Comparison of ENCODE assay signal across 8 cellular contexts in the genomic region with DNA sequence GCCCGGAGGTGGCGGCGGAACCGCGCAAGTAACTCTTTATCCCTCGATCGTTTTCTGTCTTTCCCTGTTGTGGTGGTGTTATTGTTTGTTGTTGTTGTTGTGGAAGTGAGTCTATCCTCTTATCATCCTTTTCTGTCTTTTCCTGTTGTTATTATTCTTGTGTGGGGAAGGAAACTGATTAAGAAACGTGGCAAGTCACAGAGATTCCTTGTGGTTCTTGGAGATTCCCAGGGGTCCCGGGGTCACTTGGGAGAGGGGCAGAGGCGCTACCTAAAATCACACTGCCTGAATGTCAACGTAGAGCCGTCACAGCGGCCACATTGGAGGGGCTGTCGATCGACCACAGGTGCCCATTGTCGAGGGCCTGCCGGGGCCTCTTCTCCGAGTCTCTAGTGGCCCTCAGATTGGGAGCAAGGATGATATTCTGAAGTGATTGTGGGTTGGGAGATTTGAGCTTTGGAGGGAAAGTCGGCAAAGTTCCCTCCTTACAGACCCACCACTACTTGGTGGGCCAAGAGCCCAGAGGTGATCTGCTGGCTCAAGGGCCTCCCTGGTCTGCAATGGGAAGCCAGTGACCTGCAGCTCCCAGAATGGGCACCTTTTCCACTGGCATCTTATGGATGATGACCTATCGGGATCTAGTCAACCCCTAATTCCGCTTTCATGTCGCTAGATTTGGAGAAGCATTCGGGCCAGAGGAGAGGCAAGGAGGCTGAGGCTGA. TPM values are rescaled to one million over a fixed set of nuclear protein-coding genes. Genes with fewer than 3 reads are reported as not detected.
A peak's percentile ranks its signal among the peaks of the same experiment; 100 is the strongest.
DNase-seq lines count a peak whose midpoint lies in the region; ATAC-seq and FAIRE-seq lines count a peak whose summit lies in the region.

No MANE protein-coding gene starts in this region.

- H3K4me3 ChIP-seq in HAP-1 (peak overlapping the region; percentile 54), right cardiac atrium (ENCODE audit: low read length) (peak overlapping the region; percentile 92), small intestine (ENCODE audit: low read depth in 1 of 2, low read length in 2 of 2) (peak overlapping the region; percentile 67 to 100)

- H3K27me3 ChIP-seq in HAP-1 (ENCODE audit: low read depth) (no peaks in the 10 kb centered on the region), right cardiac atrium (ENCODE audit: control insufficient read depth, insufficient read depth) (no peaks in the 10 kb centered on the region), small intestine (ENCODE audit: control insufficient read depth in 2 of 2, insufficient read depth in 2 of 2, low read length in 2 of 2) (no peaks in the 10 kb centered on the region)

- H3K9me3 ChIP-seq in HAP-1 (no peaks in the 10 kb centered on the region), right cardiac atrium (ENCODE audit: control insufficient read depth, low read length) (no peaks in the 10 kb centered on the region), small intestine (ENCODE audit: control insufficient read depth, low read depth) (no peaks in the 10 kb centered on the region)

- no peaks in the 10 kb centered on the region for H3K9me3 Mint-ChIP-seq in activated CD4-positive, alpha-beta memory T cell treated with anti-CD3 and anti-CD28 coated beads, Interleukin-2, amount 10 ng/mL, durations not matched to agents 7 days and 5 days

- DNase-seq in HAP-1 (ENCODE audit: low spot score in 2 of 2) (peak; percentile 2 to 23), right cardiac atrium (peak in 1 of 3 donors; percentile 49), small intestine (peak; percentile 15), NCI-H774 (lab: John Stamatoyannopoulos, UW) (no peak)
- no peak for DNase-seq in activated CD4-positive, alpha-beta memory T cell treated with anti-CD3 and anti-CD28 coated beads, Interleukin-2, amount 10 ng/mL, durations not matched to agents 7 days and 5 days
- DNase-seq in stimulated activated CD4-positive, alpha-beta T cell treated with anti-CD3 and anti-CD28 coated beads, Interleukin-4, amount 100 ng/mL, for 1 hour = no peak

- H3K36me3 ChIP-seq in HAP-1 (replicated peaks) (no peaks in the 10 kb centered on the region; the same call in 1 of the 2 replicates), small intestine (ENCODE audit: control insufficient read depth in 2 of 2, insufficient read depth in 2 of 2, low read length in 2 of 2) (peaks cover 0 to 2% of the 10 kb centered on the region in 2 donors)

- peaks cover 48% of the 10 kb centered on the region for H3K36me3 Mint-ChIP-seq in activated CD4-positive, alpha-beta memory T cell treated with anti-CD3 and anti-CD28 coated beads, Interleukin-2, amount 10 ng/mL, durations not matched to agents 7 days and 5 days (ENCODE audit: low read depth)

- no peak for FAIRE-seq in small intestine (lab: Jason Lieb, UNC)

- in situ Hi-C loops in HAP-1 (cut with MboI; ENCODE audit: low sequenced_read_pairs) = loop anchor here (5.0 kb wide), 1 partner anchor 224 kb away; no protein-coding TSS in a partner anchor

- CTCF ChIA-PET in activated CD4-positive, alpha-beta memory T cell treated with anti-CD3 and anti-CD28 coated beads, Interleukin-2, amount 10 ng/mL, durations not matched to agents 7 days and 5 days (lab: Charles Lee) = interaction anchor here (0.6 to 5.3 kb wide), 6 partner anchors 12 to 1136 kb away, joined by 4 to 206 read pairs (median 17); partner anchors contain the start of genes DTX3L, PARP9, POLQ and WDR5B

- POLR2A ChIA-PET in activated CD4-positive, alpha-beta memory T cell treated with anti-CD3 and anti-CD28 coated beads, Interleukin-2, amount 10 ng/mL, durations not matched to agents 7 days and 5 days (lab: Charles Lee) = interaction anchor here (0.6 to 7.2 kb wide), 15 partner anchors 12 to 1136 kb away, joined by 3 to 228 read pairs (median 9); partner anchors contain the start of genes DTX3L, FAM162A, HSPBAP1 and KPNA1

- 30% methylated on average over 23 of the region's 23 CpGs for WGBS in right cardiac atrium
- 8 to 20% (median 12%) methylated on average over 23 of the region's 23 CpGs for WGBS in small intestine, 3 donors

- H3K4me1 Mint-ChIP-seq in activated CD4-positive, alpha-beta memory T cell treated with anti-CD3 and anti-CD28 coated beads, Interleukin-2, amount 10 ng/mL, durations not matched to agents 7 days and 5 days = peaks cover 57% of the 10 kb centered on the region

- H3K4me3 Mint-ChIP-seq in activated CD4-positive, alpha-beta memory T cell treated with anti-CD3 and anti-CD28 coated beads, Interleukin-2, amount 10 ng/mL, durations not matched to agents 7 days and 5 days = peak overlapping the region; percentile 96

- no peaks in the 10 kb centered on the region for H3K27me3 Mint-ChIP-seq in activated CD4-positive, alpha-beta memory T cell treated with anti-CD3 and anti-CD28 coated beads, Interleukin-2, amount 10 ng/mL, durations not matched to agents 7 days and 5 days

- H3K27ac ChIP-seq in right cardiac atrium (ENCODE audit: low read length) (peak overlapping the region; percentile 43), small intestine (ENCODE audit: low read depth in 1 of 2, low read length in 1 of 2) (peak overlapping the region; percentile 98 to 99)

- ATAC-seq in right cardiac atrium (no peak), HG02763 (IDR thresholded peaks at IDR 0.05; ENCODE audit: unreplicated experiment) (no peak), GM19455 (IDR thresholded peaks at IDR 0.05; ENCODE audit: unreplicated experiment) (no peak)

- intact Hi-C loops in right cardiac atrium (cut with DNase I) = loop anchor here in 2 of 4 donors (5.0 kb wide), 2 partner anchors 114 to 289 kb away; no protein-coding TSS in a partner anchor

- H3K4me1 ChIP-seq in HAP-1 = peaks cover 13% of the 10 kb centered on the region
- H3K4me1 ChIP-seq in right cardiac atrium (ENCODE audit: control insufficient read depth, insufficient read depth, low read length) = no peaks in the 10 kb centered on the region
- H3K4me1 ChIP-seq in small intestine (ENCODE audit: control insufficient read depth in 2 of 2, insufficient read depth in 1 of 2, low read depth in 1 of 2, low read length in 1 of 2) = peaks cover 6 to 8% of the 10 kb centered on the region in 2 donors

- H3K27ac Mint-ChIP-seq in activated CD4-positive, alpha-beta memory T cell treated with anti-CD3 and anti-CD28 coated beads, Interleukin-2, amount 10 ng/mL, durations not matched to agents 7 days and 5 days = peak overlapping the region; percentile 93

RNA-seq across cellular contexts. Expression of gene PARP14, which starts 0.8 kb away (rescaled TPM):
- total RNA-seq in activated CD4-positive, alpha-beta memory T cell treated with anti-CD3 and anti-CD28 coated beads, Interleukin-2, amount 10 ng/mL, durations not matched to agents 7 days and 5 days = 100 to 1,000 TPM; 132 to 140 TPM
- 10 to 100 TPM; 13.8 to 21.8 (median 16.6) TPM for total RNA-seq in right cardiac atrium
- 6.9 TPM for polyA plus RNA-seq in right cardiac atrium
- 10 to 100 TPM; 15.9 to 18.6 (median 16.5) TPM for polyA plus RNA-seq in small intestine

Comparison
In these comparisons a context has a peak if more than half of its experiments do, and no peak if none do; other contexts are left out.
1. DNase-seq: peak in HAP-1 (2 of 2) and small intestine (single experiment); none in activated CD4-positive, alpha-beta memory T cell treated with anti-CD3 and anti-CD28 coated beads, Interleukin-2, amount 10 ng/mL, durations not matched to agents 7 days and 5 days (single experiment), stimulated activated CD4-positive, alpha-beta T cell treated with anti-CD3 and anti-CD28 coated beads, Interleukin-4, amount 100 ng/mL, for 1 hour (single experiment) and NCI-H774 (single experiment).
2. RNA of gene PARP14, which starts 0.8 kb away (total RNA-seq): 132 to 140 TPM in activated CD4-positive, alpha-beta memory T cell treated with anti-CD3 and anti-CD28 coated beads, Interleukin-2, amount 10 ng/mL, durations not matched to agents 7 days and 5 days; 13.8 to 21.8 TPM in right cardiac atrium; every median in the first group is over 4 times any median in the second.
3. Peak in every context shown above with its lines, with median percentiles within 50 percentile points of each other: H3K4me3 ChIP-seq.